ENCODE assay signal across 10 cellular contexts in genomic region chr10:104638861-104639594, GRCh38. TPM values are rescaled to one million over a fixed set of nuclear protein-coding genes. Genes with fewer than 3 reads are reported as not detected.
A peak's percentile ranks its signal among the peaks of the same experiment; 100 is the strongest.
DNase-seq lines count a peak whose midpoint lies in the region; ATAC-seq, FAIRE-seq and TF ChIP-seq lines count a peak whose summit lies in the region.
"Had no signal": no experiment of that assay in that cellular context is flagged by ENCODE, and none has a peak within 500 bp of the region (broad histone marks: within the 10 kb centered on the region; RNA-seq: fewer than 3 reads in every experiment).

No MANE protein-coding gene starts in this region.

- TF ChIP-seq RAD21 in HepG2 (CRISPR knock-in tag; IDR thresholded peaks at IDR 0.05): 0 out of 2 replicates have a peak, but pooled peaks have one; percentile 22

- DNase-seq in AG04450 (ENCODE audit: low read depth, low spot score) (no peak), brain microvascular endothelial cell (no peak), HepG2 (ENCODE audit: low spot score) (no peak), mucosa of gallbladder (ENCODE audit: low spot score) (no peak), RKO (ENCODE audit: low spot score) (no peak)
- DNase-seq: EL had no signal

- no peak overlapping the region for H2AFZ ChIP-seq in HepG2 (ENCODE audit: low read length)

- FAIRE-seq in HepG2 (lab: Jason Lieb, UNC): no peak

- intact Hi-C loops in HepG2 (cut with micrococcal nuclease; ENCODE audit: unreplicated experiment): no loop called here

- WGBS in HepG2 (ENCODE audit: low lambda C conversion rate): 26% methylated on average over 16 of the region's 42 CpGs

- ATAC-seq in HepG2 (peak; percentile 87), GM21619 (IDR thresholded peaks at IDR 0.05; ENCODE audit: unreplicated experiment) (no peak), GM19324 (IDR thresholded peaks at IDR 0.05; ENCODE audit: low FRiP score, unreplicated experiment) (no peak)

- no peak for TF ChIP-seq POLR2A in HepG2 (IDR thresholded peaks at IDR 0.05; ENCODE audit: insufficient read depth in 1 of 2, low read depth in 2 of 2, low read length in 2 of 2)

- H3K4me3 ChIP-seq in AG04450 (ENCODE audit: low read depth, low read length): no peak overlapping the region
- H3K4me3 ChIP-seq in HEK293 (ENCODE audit: low read depth, low read length): peak overlapping the region; percentile 20
- H3K4me3 ChIP-seq in brain microvascular endothelial cell (ENCODE audit: low read depth, low read length): no peak overlapping the region
- H3K4me3 ChIP-seq in HepG2 (replicated peaks in 1 of 3; ENCODE audit: insufficient read depth in 1 of 3, low read depth in 2 of 3, low read length in 3 of 3): no peak overlapping the region
- H3K4me3 ChIP-seq: SK-N-MC had no signal

- in situ Hi-C loops in brain microvascular endothelial cell (cut with HindIII; ENCODE audit: low pct_ligation_motif_present, low sequenced_read_pairs) (no loop called here), HepG2 (cut with HindIII; ENCODE audit: extremely low pct_ligation_motif_present, low pct_unique_long_range_greater_than_20kb) (no loop called here)

- no TSS peak for BruUV-seq in HepG2 (replicated peaks; lab: Mats Ljungman, UMichigan)

- H3K27ac ChIP-seq in AG04450 (ENCODE audit: low read depth, low read length) (no peak overlapping the region), HEK293 (ENCODE audit: extremely low read depth, low read depth, low read length) (no peak overlapping the region), brain microvascular endothelial cell (no peak overlapping the region), HepG2 (ENCODE audit: extremely low read length, insufficient read depth, low read length) (no peak overlapping the region)
- H3K27ac ChIP-seq: SK-N-MC had no signal

- H3K27me3 ChIP-seq in AG04450 (ENCODE audit: control insufficient read depth, insufficient read depth, low read length) (peaks cover 43% of the 10 kb centered on the region), brain microvascular endothelial cell (replicated peaks) (peaks cover 41% of the 10 kb centered on the region), HepG2 (ENCODE audit: control insufficient read depth in 1 of 2, insufficient read depth in 2 of 2, low read length in 2 of 2) (peaks cover 4 to 56% of the 10 kb centered on the region in 2 experiments; a peak in 3 of 5 replicates)

- no peaks in the 10 kb centered on the region for H3K79me2 ChIP-seq in HepG2 (ENCODE audit: insufficient read depth, low read length)

- peak; percentile 38; the same call in 1 of the 2 replicates for TF ChIP-seq CTCF in AG04450 (IDR thresholded peaks at IDR 0.05; ENCODE audit: low read depth, low read length)
- TF ChIP-seq CTCF in HEK293 (tag by site-specific recombination; IDR thresholded peaks at IDR 0.05): peak; percentile 37; the same call in 1 of the 2 replicates
- TF ChIP-seq CTCF in brain microvascular endothelial cell (IDR thresholded peaks at IDR 0.05; ENCODE audit: low read depth, low read length, missing control alignments): peak; percentile 50
- peak; percentile 39 for TF ChIP-seq CTCF in HepG2 (CRISPR knock-in tag; IDR thresholded peaks at IDR 0.05)

- no peaks in the 10 kb centered on the region; the same call in 1 of the 2 replicates for H3K4me1 ChIP-seq in HEK293 (ENCODE audit: control insufficient read depth, insufficient read depth, low read length)
- H3K4me1 ChIP-seq in HepG2 (ENCODE audit: insufficient read depth, low read length): no peaks in the 10 kb centered on the region

- no peak overlapping the region for H3K9ac ChIP-seq in HepG2 (ENCODE audit: insufficient read depth, low read depth, low read length)

- TF ChIP-seq EP300 in HepG2 (IDR thresholded peaks at IDR 0.05; ENCODE audit: low read depth in 2 of 2, low read length in 2 of 2): no peak
- no peak for TF ChIP-seq EP300 in HepG2 (CRISPR knock-in tag; IDR thresholded peaks at IDR 0.05; ENCODE audit: borderline replicate concordance)

- POLR2A ChIA-PET in AG04450 (lab: Yijun Ruan, JAX): no interaction called here
- POLR2A ChIA-PET in HEK293 (lab: Yijun Ruan, JAX): interaction anchor here (0.5 to 0.6 kb wide), 2 partner anchors 96 to 318 kb away, joined by 3 to 5 read pairs; no protein-coding TSS in a partner anchor
- POLR2A ChIA-PET in HepG2 (lab: Yijun Ruan, JAX): no interaction called here

- no peaks in the 10 kb centered on the region for H3K9me3 ChIP-seq in AG04450 (ENCODE audit: control insufficient read depth, insufficient read depth, low read length)
- no peaks in the 10 kb centered on the region for H3K9me3 ChIP-seq in HEK293 (ENCODE audit: control insufficient read depth, insufficient read depth, low read depth, low read length)
- H3K9me3 ChIP-seq in HepG2 (ENCODE audit: low read length): no peaks in the 10 kb centered on the region

- CTCF ChIA-PET in AG04450 (lab: Charles Lee) (interaction anchor here (0.5 to 1.6 kb wide), 2 partner anchors 13 to 1426 kb away, joined by 3 read pairs; no protein-coding TSS in a partner anchor), HEK293 (lab: Yijun Ruan, JAX) (interaction anchor here (0.6 to 1.8 kb wide), 13 partner anchors 8 to 1546 kb away, joined by 3 to 8 read pairs (median 4); no protein-coding TSS in a partner anchor), HepG2 (lab: Yijun Ruan, JAX; ENCODE audit: low intra/inter-chr PET ratio, low total read pairs) (interaction anchor here (1.5 kb wide), 1 partner anchor 286 kb away, joined by 6 read pairs; no protein-coding TSS in a partner anchor)

- no peak overlapping the region for H3K4me2 ChIP-seq in HepG2 (ENCODE audit: low read depth, low read length)

- no peaks in the 10 kb centered on the region for H4K20me1 ChIP-seq in HepG2 (ENCODE audit: insufficient read depth, low read length)

- H3K36me3 ChIP-seq in HEK293 (ENCODE audit: control insufficient read depth in 2 of 2, insufficient read depth in 1 of 2, low read length in 2 of 2) (no peaks in the 10 kb centered on the region), brain microvascular endothelial cell (replicated peaks) (no peaks in the 10 kb centered on the region), HepG2 (replicated peaks in 1 of 2; ENCODE audit: control insufficient read depth in 1 of 2, insufficient read depth in 2 of 2, low read length in 2 of 2) (no peaks in the 10 kb centered on the region)

TF ChIP-seq in HEK293, 187 proteins besides CTCF, POLR2A, EP300 and RAD21 (continues in another document):
- TF ChIP-seq ZNF366 (tag by site-specific recombination; conservative IDR thresholded peaks at IDR 0.05) (peak; percentile 84), ZBTB17 (tag by site-specific recombination; IDR thresholded peaks at IDR 0.05) (peak; percentile 82; the same call in 1 of the 2 replicates), HOXA7 (CRISPR knock-in tag; IDR thresholded peaks at IDR 0.05; ENCODE audit: borderline replicate concordance) (no peak), ZSCAN4 (tag by site-specific recombination; IDR thresholded peaks at IDR 0.05) (no peak)

TF ChIP-seq in HepG2, 621 proteins besides CTCF, POLR2A, EP300 and RAD21:
- TF ChIP-seq XRCC5 (optimal IDR thresholded peaks at IDR 0.05; ENCODE audit: low read length) (peak; percentile 23), TFE3 (CRISPR knock-in tag; IDR thresholded peaks at IDR 0.05) (no peak), ZNF883 (CRISPR knock-in tag; IDR thresholded peaks at IDR 0.05; ENCODE audit: not compliant biosample characterization) (no peak), STAG1 (CRISPR knock-in tag; IDR thresholded peaks at IDR 0.05) (peak; percentile 61)

RNA-seq across cellular contexts. Expression of gene SORCS3, which starts 2.1 kb away (rescaled TPM):
- polyA plus RNA-seq in AG04450 (2011; rRNA removed) (not detected in 2 replicates), HepG2 (2011; rRNA removed) (0.01 and 0.07 TPM in 2 replicates)
- polyA minus RNA-seq in AG04450 (2011; rRNA and poly(A)+ RNA removed): not detected in 2 replicates
- total RNA-seq in HepG2 (2016; rRNA removed; fragmentation: Illumina TruSeq; extraction: Trizol) (not detected in 2 replicates), mucosa of gallbladder (0.17 TPM)
- not detected in 2 replicates for total RNA-seq in HepG2 (2016; cell fraction: cytosol; rRNA removed; fragmentation: Illumina TruSeq; extraction: Trizol; ENCODE audit: low read depth)
- not detected in 2 replicates for total RNA-seq in HepG2 (2016; cell fraction: insoluble cytoplasmic fraction; rRNA removed; fragmentation: Illumina TruSeq; extraction: Trizol)
- total RNA-seq in HepG2 (2016; cell fraction: membrane; rRNA removed; fragmentation: Illumina TruSeq; extraction: Trizol): not detected in 2 replicates
- total RNA-seq in HepG2 (2016; cell fraction: nucleus; rRNA removed; fragmentation: Illumina TruSeq; extraction: Trizol): not detected in 2 replicates
- 0.01 TPM in 2 replicates for polyA plus RNA-seq in HepG2 (2011; cell fraction: cytosol; rRNA removed)
- 0.05 TPM in 2 replicates for polyA plus RNA-seq in HepG2 (2011; cell fraction: nucleus; rRNA removed)
- 0.15 and 0.29 TPM in 2 replicates for polyA plus RNA-seq in HepG2 (2012)
- not detected in 2 replicates for polyA plus RNA-seq in HepG2 (2016; cell fraction: cytosol; fragmentation: Illumina TruSeq; extraction: Trizol; ENCODE audit: low read depth)
- polyA plus RNA-seq in HepG2 (2016; cell fraction: insoluble cytoplasmic fraction; fragmentation: Illumina TruSeq; extraction: Trizol; ENCODE audit: low read depth): not detected in 2 replicates
- polyA plus RNA-seq in HepG2 (2016; cell fraction: membrane; fragmentation: Illumina TruSeq; extraction: Trizol; ENCODE audit: low read depth): not detected in 2 replicates
- polyA plus RNA-seq in HepG2 (2016; cell fraction: nucleus; fragmentation: Illumina TruSeq; extraction: Trizol; ENCODE audit: insufficient read depth, low read depth): not detected in 2 replicates
- 0.10 TPM in 1 of 2 replicates, not detected in the other for polyA minus RNA-seq in HepG2 (2011; rRNA and poly(A)+ RNA removed; ENCODE audit: low replicate concordance)
- not detected in 2 replicates for polyA minus RNA-seq in HepG2 (2011; cell fraction: cytosol; rRNA and poly(A)+ RNA removed)
- 1.7 TPM in 1 of 2 replicates, not detected in the other for polyA minus RNA-seq in HepG2 (2011; cell fraction: nucleus; rRNA and poly(A)+ RNA removed)
